In genomic region chr6:131917318-131917717, GRCh38 we compare ENCODE assay signal across 16 cellular contexts. TPM values are rescaled to one million over a fixed set of nuclear protein-coding genes. Genes with fewer than 3 reads are reported as not detected.
DNase-seq lines count a peak whose midpoint lies in the region; ATAC-seq, FAIRE-seq and TF ChIP-seq lines count a peak whose summit lies in the region.
"Had no signal": no experiment of that assay in that cellular context is flagged by ENCODE, and none has a peak within 500 bp of the region (broad histone marks: within the 10 kb centered on the region; RNA-seq: fewer than 3 reads in every experiment).

No MANE protein-coding gene starts in this region.

- no peaks in the 10 kb centered on the region for H3K36me3 ChIP-seq in K562 (ENCODE audit: control insufficient read depth, insufficient read depth, low read length)

- no peak for TF ChIP-seq RAD21 in K562 (CRISPR knock-in tag; conservative IDR thresholded peaks at IDR 0.05 in 1 of 2, IDR thresholded peaks at IDR 0.05 in 1 of 2)

- no peak overlapping the region for H2AFZ ChIP-seq in K562 (ENCODE audit: low read depth, low read length)

- H3K27me3 ChIP-seq in K562 (ENCODE audit: control insufficient read depth in 2 of 2, insufficient read depth in 2 of 2, low read length in 2 of 2): no peaks in the 10 kb centered on the region; a peak in 1 of 5 replicates

- no peaks in the 10 kb centered on the region for H3K79me2 ChIP-seq in K562 (ENCODE audit: control insufficient read depth, insufficient read depth, low read length)

- CTCF ChIA-PET in activated CD4-positive, alpha-beta T cell treated with anti-CD3 and anti-CD28 coated beads for 36 hours (lab: Charles Lee): interaction anchor here (1.1 to 1.3 kb wide), 3 partner anchors 16 to 222 kb away, joined by 3 to 4 read pairs (median 3); no protein-coding TSS in a partner anchor
- CTCF ChIA-PET in K562 (lab: Yijun Ruan, JAX; ENCODE audit: low intra/inter-chr PET ratio): no interaction called here

- H3K9ac ChIP-seq in K562 (ENCODE audit: insufficient read depth in 1 of 2, low read depth in 2 of 2, low read length in 2 of 2): no peak overlapping the region

- H3K4me1 Mint-ChIP-seq in activated CD4-positive, alpha-beta T cell treated with anti-CD3 and anti-CD28 coated beads for 36 hours: peaks cover 7% of the 10 kb centered on the region
- H3K4me1 Mint-ChIP-seq in stimulated activated naive CD8-positive, alpha-beta T cell treated with anti-CD3 and anti-CD28 coated beads, Interleukin-15, amount 100 ng/mL, for 72 hours: peaks cover 18% of the 10 kb centered on the region
- H3K4me1 Mint-ChIP-seq in chondrocyte (ENCODE audit: low read depth): peaks cover 9% of the 10 kb centered on the region

- no peak overlapping the region for H3K27ac Mint-ChIP-seq in activated CD4-positive, alpha-beta T cell treated with anti-CD3 and anti-CD28 coated beads for 36 hours
- H3K27ac Mint-ChIP-seq in stimulated activated naive CD8-positive, alpha-beta T cell treated with anti-CD3 and anti-CD28 coated beads, Interleukin-15, amount 100 ng/mL, for 72 hours: no peak overlapping the region
- H3K27ac Mint-ChIP-seq in chondrocyte (ENCODE audit: unreplicated experiment): no peak overlapping the region
- H3K27ac Mint-ChIP-seq: activated CD4-positive, alpha-beta T cell treated with anti-CD3 and anti-CD28 coated beads, Interleukin-2, amount 10 ng/mL, durations not matched to agents 7 days and 5 days had no signal

- DNase-seq in activated CD4-positive, alpha-beta T cell treated with anti-CD3 and anti-CD28 coated beads for 36 hours: no peak
- DNase-seq in activated CD4-positive, alpha-beta T cell treated with anti-CD3 and anti-CD28 coated beads, Interleukin-2, amount 50 U/mL, for 48 hours: no peak
- peak; percentile 11 for DNase-seq in SK-MEL-5 (ENCODE audit: low read depth, low spot score)
- no peak for DNase-seq in K562 (ENCODE audit: extremely low read depth in 1 of 4, low spot score in 3 of 4)
- no peak for DNase-seq in stimulated activated naive CD8-positive, alpha-beta T cell treated with anti-CD3 and anti-CD28 coated beads, Interleukin-15, amount 100 ng/mL, for 72 hours
- DNase-seq in NCI-H1417 treated with DMSO at 0.1 percent for 48 hours (lab: John Stamatoyannopoulos, UW): no peak
- no peak for DNase-seq in chondrocyte (ENCODE audit: low spot score)
- no peak for DNase-seq in NCI-H345 treated with DMSO at 0.1 percent for 48 hours (lab: John Stamatoyannopoulos, UW; ENCODE audit: unreplicated experiment)
- DNase-seq: 8988T; activated CD4-positive, alpha-beta T cell treated with anti-CD3 and anti-CD28 coated beads, Interleukin-2, amount 10 ng/mL, durations not matched to agents 7 days and 5 days; Caco-2; head of caudate nucleus; small intestine; trophoblast cell had no signal

- no peaks in the 10 kb centered on the region for H3K9me3 ChIP-seq in K562 (replicated peaks; ENCODE audit: control insufficient read depth, insufficient read depth, low read depth, low read length)
- H3K9me3 ChIP-seq: Caco-2 had no signal

- H3K4me3 ChIP-seq in K562: no peak overlapping the region
- H3K4me3 ChIP-seq: SK-N-MC had no signal

- 0% methylated on average over 2 of the region's 2 CpGs for WGBS in K562 (ENCODE audit: insufficient coverage, low coverage, missing lambda C conversion rate)

- H3K9me3 Mint-ChIP-seq in activated CD4-positive, alpha-beta T cell treated with anti-CD3 and anti-CD28 coated beads for 36 hours (ENCODE audit: low read depth): peaks cover 2% of the 10 kb centered on the region
- peaks cover 0 to 7% of the 10 kb centered on the region in 2 donors for H3K9me3 Mint-ChIP-seq in stimulated activated naive CD8-positive, alpha-beta T cell treated with anti-CD3 and anti-CD28 coated beads, Interleukin-15, amount 100 ng/mL, for 72 hours
- peaks cover 11% of the 10 kb centered on the region for H3K9me3 Mint-ChIP-seq in chondrocyte (ENCODE audit: low read depth)
- H3K9me3 Mint-ChIP-seq: activated CD4-positive, alpha-beta T cell treated with anti-CD3 and anti-CD28 coated beads, Interleukin-2, amount 10 ng/mL, durations not matched to agents 7 days and 5 days had no signal

- POLR2A ChIA-PET in activated CD4-positive, alpha-beta T cell treated with anti-CD3 and anti-CD28 coated beads for 36 hours (lab: Charles Lee): no interaction called here
- POLR2A ChIA-PET in K562 (lab: Yijun Ruan, JAX): no interaction called here

- no peak overlapping the region for H3K27ac ChIP-seq in K562 (ENCODE audit: extremely low read depth, low read depth, low read length)
- H3K27ac ChIP-seq: SK-N-MC had no signal

- no TSS peak for BruUV-seq in K562 (replicated peaks; lab: Mats Ljungman, UMichigan)

- in situ Hi-C loops in SK-MEL-5 (cut with HindIII; ENCODE audit: low pct_unique_long_range_greater_than_20kb, low sequenced_read_pairs): no loop called here
- in situ Hi-C loops in K562 (cut with MboI): loop anchor here (5.0 to 25.0 kb wide), 3 partner anchors 223 to 1645 kb away; no protein-coding TSS in a partner anchor

- no peaks in the 10 kb centered on the region for H3K36me3 Mint-ChIP-seq in activated CD4-positive, alpha-beta T cell treated with anti-CD3 and anti-CD28 coated beads for 36 hours (ENCODE audit: low read depth)
- H3K36me3 Mint-ChIP-seq in chondrocyte (ENCODE audit: low read depth): peaks cover 1% of the 10 kb centered on the region

- no peak overlapping the region for H3K4me3 Mint-ChIP-seq in activated CD4-positive, alpha-beta T cell treated with anti-CD3 and anti-CD28 coated beads for 36 hours
- no peak overlapping the region for H3K4me3 Mint-ChIP-seq in stimulated activated naive CD8-positive, alpha-beta T cell treated with anti-CD3 and anti-CD28 coated beads, Interleukin-15, amount 100 ng/mL, for 72 hours
- H3K4me3 Mint-ChIP-seq in chondrocyte (ENCODE audit: unreplicated experiment): no peak overlapping the region
- H3K4me3 Mint-ChIP-seq: activated CD4-positive, alpha-beta T cell treated with anti-CD3 and anti-CD28 coated beads, Interleukin-2, amount 10 ng/mL, durations not matched to agents 7 days and 5 days had no signal

- FAIRE-seq in K562 (lab: Jason Lieb, UNC): no peak
- FAIRE-seq: small intestine had no signal

- H4K20me1 ChIP-seq in K562 (replicated peaks; ENCODE audit: control insufficient read depth, insufficient read depth, low read length): no peaks in the 10 kb centered on the region

- TF ChIP-seq CTCF in K562 (IDR thresholded peaks at IDR 0.05 in 2 of 3, conservative IDR thresholded peaks at IDR 0.05 in 1 of 3; ENCODE audit: insufficient read depth in 2 of 3, low read depth in 1 of 3, low read length in 3 of 3): no peak
- TF ChIP-seq CTCF in chondrocyte (IDR thresholded peaks at IDR 0.05): no peak

- peaks cover 27% of the 10 kb centered on the region for H3K27me3 Mint-ChIP-seq in activated CD4-positive, alpha-beta T cell treated with anti-CD3 and anti-CD28 coated beads for 36 hours
- H3K27me3 Mint-ChIP-seq in stimulated activated naive CD8-positive, alpha-beta T cell treated with anti-CD3 and anti-CD28 coated beads, Interleukin-15, amount 100 ng/mL, for 72 hours: peaks cover 52% of the 10 kb centered on the region
- no peaks in the 10 kb centered on the region for H3K27me3 Mint-ChIP-seq in chondrocyte (ENCODE audit: low read depth)

- no peak overlapping the region for H3K4me2 ChIP-seq in K562 (ENCODE audit: insufficient read depth, low read length)

- H3K9me1 ChIP-seq in K562 (ENCODE audit: control insufficient read depth, insufficient read depth, low read length): no peaks in the 10 kb centered on the region

- no peak for TF ChIP-seq EP300 in K562 (IDR thresholded peaks at IDR 0.05; ENCODE audit: low read length)

- intact Hi-C loops in activated CD4-positive, alpha-beta T cell treated with anti-CD3 and anti-CD28 coated beads for 36 hours (cut with DNase I, micrococcal nuclease): loop anchor here in 1 of 2 experiments (5.0 kb wide), 2 partner anchors 360 to 565 kb away; no protein-coding TSS in a partner anchor
- intact Hi-C loops in K562 (cut with micrococcal nuclease): no loop called here

- H3K4me1 ChIP-seq in K562 (replicated peaks in 1 of 2; ENCODE audit: control insufficient read depth in 2 of 2, insufficient read depth in 2 of 2, low read length in 2 of 2): no peaks in the 10 kb centered on the region
- H3K4me1 ChIP-seq: Caco-2 had no signal

- peak; percentile 19 for ATAC-seq in activated CD4-positive, alpha-beta T cell treated with anti-CD3 and anti-CD28 coated beads for 36 hours
- ATAC-seq in K562: no peak
- ATAC-seq in stimulated activated naive CD8-positive, alpha-beta T cell treated with anti-CD3 and anti-CD28 coated beads, Interleukin-15, amount 100 ng/mL, for 72 hours: peak; percentile 65
- ATAC-seq: left lobe of liver had no signal

- TF ChIP-seq POLR2A in K562 (conservative IDR thresholded peaks at IDR 0.05): no peak

TF ChIP-seq in K562, 482 proteins besides CTCF, POLR2A, EP300 and RAD21:
- TF ChIP-seq ZBTB17 (CRISPR knock-in tag; IDR thresholded peaks at IDR 0.05) (peak; percentile 66; the same call in 1 of the 2 replicates), SETDB1 (IDR thresholded peaks at IDR 0.05; ENCODE audit: low read length) (no peak)
TF ChIP-seq in K562: peak in this region for 1.

RNA-seq across cellular contexts. Expression of gene CCN2, which starts 33.9 kb away (rescaled TPM):
- total RNA-seq in activated CD4-positive, alpha-beta T cell treated with anti-CD3 and anti-CD28 coated beads for 36 hours: not detected
- total RNA-seq in SK-MEL-5 (2014; rRNA removed; shearing (Covaris generic)): 1.8 and 3.1 TPM in 2 replicates
- polyA plus RNA-seq in SK-MEL-5 (2015; cell fraction: cytosol; rRNA removed): 17.6 and 20.3 TPM in 2 replicates
- polyA plus RNA-seq in SK-MEL-5 (2015; cell fraction: nucleus; rRNA removed): 11.6 and 12.4 TPM in 2 replicates
- not detected in 2 replicates for total RNA-seq in K562 (2011; cell fraction: chromatin; rRNA removed; ENCODE audit: low replicate concordance)
- total RNA-seq in K562 (2011; cell fraction: nucleolus; rRNA removed): not detected in 2 replicates
- not detected in 2 replicates for total RNA-seq in K562 (2011; cell fraction: nucleoplasm; rRNA removed)
- total RNA-seq in K562 (2014; rRNA removed): not detected in 2 replicates
- not detected in 2 replicates for total RNA-seq in K562 (2014; rRNA removed; fragmentation: Illumina TruSeq; extraction: Trizol)
- total RNA-seq in K562 (2015; rRNA removed; fragmentation: Illumina TruSeq; extraction: Trizol): not detected in 2 replicates
- 0.40 and 0.51 TPM in 2 replicates for total RNA-seq in K562 (2021)
- polyA plus RNA-seq in K562 (2011; rRNA removed): not detected in 2 replicates
- polyA plus RNA-seq in K562 (2011; cell fraction: cytosol; rRNA removed): 0.16 and 0.21 TPM in 2 replicates
- polyA plus RNA-seq in K562 (2011; cell fraction: nucleus; rRNA removed): not detected in 2 replicates
- polyA plus RNA-seq in K562 (2012): not detected in 2 replicates
- not detected in 2 replicates for polyA plus RNA-seq in K562 (2014; fragmentation: Illumina TruSeq; extraction: Trizol)
- not detected for polyA plus RNA-seq in K562 (2014; fragmentation: Nextera tagmentation; extraction: Ambion mirVana)
- not detected in 2 replicates for polyA plus RNA-seq in K562 (2014; rRNA removed)
- not detected in 2 replicates for polyA minus RNA-seq in K562 (2011; rRNA and poly(A)+ RNA removed)
- 1.1 TPM in 1 of 2 replicates, not detected in the other for polyA minus RNA-seq in K562 (2011; cell fraction: cytosol; rRNA and poly(A)+ RNA removed)
- polyA minus RNA-seq in K562 (2011; cell fraction: nucleus; rRNA and poly(A)+ RNA removed): not detected in 2 replicates
- 1,296 to 1,346 TPM (median 1,334 TPM) in 3 replicates for total RNA-seq in chondrocyte
- total RNA-seq: activated CD4-positive, alpha-beta T cell treated with anti-CD3 and anti-CD28 coated beads, Interleukin-2, amount 10 ng/mL, durations not matched to agents 7 days and 5 days had no signal

Comparison
In these comparisons a context has a peak if more than half of its experiments do, and no peak if none do; other contexts are left out.
1. RNA of gene CCN2, which starts 33.9 kb away (total RNA-seq): 1,296 to 1,346 TPM in chondrocyte; 1.8 to 3.1 TPM in SK-MEL-5, not detected in activated CD4-positive, alpha-beta T cell treated with anti-CD3 and anti-CD28 coated beads for 36 hours and 0.40 to 0.51 TPM in K562; every median in the first group is over 100 times any median in the second.